Comparison of ENCODE assay signal across 8 cellular contexts in the genomic region with DNA sequence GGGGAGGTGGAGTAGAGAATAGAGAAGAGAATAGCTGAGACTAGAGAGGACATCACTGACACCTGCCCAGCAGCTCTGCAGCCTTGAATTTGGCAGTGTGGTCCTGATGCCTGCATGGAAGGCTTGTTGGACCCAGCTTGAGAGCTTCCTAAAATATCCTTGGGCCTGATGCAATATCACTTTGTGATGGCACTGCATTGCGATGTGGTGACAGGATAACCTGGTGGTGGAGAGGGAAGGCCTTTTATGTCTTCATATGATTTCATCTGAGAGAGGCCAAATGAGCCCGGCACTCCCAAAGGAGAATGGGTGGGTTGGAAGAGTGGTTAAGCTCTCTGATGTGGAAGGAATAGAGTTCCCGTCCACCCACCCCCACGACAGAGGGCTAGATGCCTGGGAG.
DNase-seq lines count a peak whose midpoint lies in the region; ATAC-seq lines count a peak whose summit lies in the region.

No MANE protein-coding gene starts in this region.

- 58 to 59% methylated on average over 4 of the region's 4 CpGs for WGBS in GM23248 (ENCODE audit: low coverage in 1 of 2, low lambda C conversion rate in 2 of 2, missing lambda C conversion rate in 2 of 2), 2 experiments

- H3K4me1 ChIP-seq in GM23248 (ENCODE audit: insufficient read depth) (peaks cover 27% of the 10 kb centered on the region), SJCRH30 (peaks cover 15% of the 10 kb centered on the region), skeletal muscle tissue (ENCODE audit: control insufficient read depth in 3 of 3, insufficient read depth in 3 of 3, low read length in 3 of 3) (peaks cover 33 to 42% (median 36%) of the 10 kb centered on the region in 3 donors)

- in situ Hi-C loops in GM23248 (cut with MboI), result no loop called here

- H3K36me3 ChIP-seq in GM23248 (ENCODE audit: low read depth) (no peaks in the 10 kb centered on the region), SJCRH30 (no peaks in the 10 kb centered on the region), skeletal muscle tissue (ENCODE audit: control insufficient read depth in 3 of 3, insufficient read depth in 3 of 3, low read length in 3 of 3) (no peaks in the 10 kb centered on the region)

- H3K79me2 ChIP-seq in GM23248 (ENCODE audit: insufficient read depth), result no peaks in the 10 kb centered on the region

- H3K9me3 ChIP-seq in GM23248 (ENCODE audit: low read depth) (no peaks in the 10 kb centered on the region), SJCRH30 (replicated peaks) (no peaks in the 10 kb centered on the region), skeletal muscle tissue (ENCODE audit: control insufficient read depth in 3 of 3, low read length in 3 of 3) (no peaks in the 10 kb centered on the region)

- intact Hi-C loops in Right ventricle myocardium inferior (cut with DNase I), result loop anchor here (5.0 to 10.0 kb wide), 2 partner anchors 314 to 423 kb away; no protein-coding TSS in a partner anchor

- H4K20me1 ChIP-seq in GM23248 (ENCODE audit: insufficient read depth), result no peaks in the 10 kb centered on the region

- H3K27me3 ChIP-seq in GM23248 (replicated peaks; ENCODE audit: insufficient read depth) (no peaks in the 10 kb centered on the region), SJCRH30 (no peaks in the 10 kb centered on the region), skeletal muscle tissue (ENCODE audit: control insufficient read depth in 3 of 3, insufficient read depth in 3 of 3, low read length in 3 of 3) (no peaks in the 10 kb centered on the region)

- peak; percentile 45 for ATAC-seq in Right ventricle myocardium inferior
- ATAC-seq in GM21717 (IDR thresholded peaks at IDR 0.05; ENCODE audit: unreplicated experiment), result no peak
- ATAC-seq in GM18511 (IDR thresholded peaks at IDR 0.05; ENCODE audit: unreplicated experiment), result no peak

- peaks cover 12% of the 10 kb centered on the region for H3F3A ChIP-seq in GM23248 (ENCODE audit: insufficient read depth)

- DNase-seq in GM23248 (peak; percentile 53), SJCRH30 (no peak), Right ventricle myocardium inferior (ENCODE audit: missing footprints) (no peak), NCI-H1092 (lab: John Stamatoyannopoulos, UW) (no peak), NCI-H2081 (lab: John Stamatoyannopoulos, UW) (no peak)

- H3K4me3 ChIP-seq in GM23248 (no peak overlapping the region; the same call in 1 of the 2 replicates), SJCRH30 (no peak overlapping the region), skeletal muscle tissue (ENCODE audit: low read length in 3 of 3) (peak overlapping the region; percentile 73 to 83 (median 74))

- peak overlapping the region; percentile 91 for H3K4me2 ChIP-seq in GM23248 (ENCODE audit: unreplicated experiment)

- H3K27ac ChIP-seq in GM23248 (peak overlapping the region; percentile 93), SJCRH30 (peak overlapping the region; percentile 99), skeletal muscle tissue (ENCODE audit: low read depth, low read length) (peak overlapping the region; percentile 91)

- peak overlapping the region; percentile 96 for H2AFZ ChIP-seq in GM23248

- H3K9ac ChIP-seq in GM23248 (no peak overlapping the region), skeletal muscle tissue (ENCODE audit: low read depth in 1 of 3, low read length in 3 of 3) (peak overlapping the region; percentile 77 to 93 (median 82))

- no peaks in the 10 kb centered on the region for H3K9me2 ChIP-seq in GM23248 (ENCODE audit: insufficient read depth)

Comparison
In these comparisons a context has a peak if more than half of its experiments do, and no peak if none do; other contexts are left out.
1. H3K4me3 ChIP-seq: peak in skeletal muscle tissue (3 of 3); none in GM23248 (single experiment) and SJCRH30 (single experiment).
2. Peak in every context shown above with its lines, with median percentiles within 50 percentile points of each other: H3K27ac ChIP-seq.